In genomic region chr5:59843511-59844230, GRCh38 we compare ENCODE assay signal across 18 cellular contexts. TPM values are rescaled to one million over a fixed set of nuclear protein-coding genes. Genes with fewer than 3 reads are reported as not detected.
DNase-seq lines count a peak whose midpoint lies in the region; ATAC-seq, FAIRE-seq and TF ChIP-seq lines count a peak whose summit lies in the region.
"Had no signal": no experiment of that assay in that cellular context is flagged by ENCODE, and none has a peak within 500 bp of the region (broad histone marks: within the 10 kb centered on the region; RNA-seq: fewer than 3 reads in every experiment).

No MANE protein-coding gene starts in this region.

- peaks cover 36% of the 10 kb centered on the region for H3K4me1 Mint-ChIP-seq in astrocyte (ENCODE audit: low read depth, unreplicated experiment)
- H3K4me1 Mint-ChIP-seq in activated naive CD4-positive, alpha-beta T cell treated with anti-CD3 and anti-CD28 coated beads for 36 hours (ENCODE audit: low read depth): no peaks in the 10 kb centered on the region

- TF ChIP-seq RAD21 in HepG2 (CRISPR knock-in tag; IDR thresholded peaks at IDR 0.05): no peak

- H4K20me1 ChIP-seq in astrocyte (ENCODE audit: insufficient read depth, low read length) (no peaks in the 10 kb centered on the region), HepG2 (ENCODE audit: insufficient read depth, low read length) (no peaks in the 10 kb centered on the region)

- TF ChIP-seq CTCF in LNCaP clone FGC (IDR thresholded peaks at IDR 0.05; ENCODE audit: control insufficient read depth, extremely low read depth, insufficient read depth) (no peak), astrocyte (IDR thresholded peaks at IDR 0.05; ENCODE audit: insufficient read depth, low read depth, low read length) (no peak), HepG2 (CRISPR knock-in tag; IDR thresholded peaks at IDR 0.05) (no peak), GM20000 (IDR thresholded peaks at IDR 0.05; ENCODE audit: extremely low read depth, missing control alignments) (no peak)

- H3K36me3 ChIP-seq in astrocyte (ENCODE audit: insufficient read depth, low read length) (no peaks in the 10 kb centered on the region), HepG2 (replicated peaks in 1 of 2; ENCODE audit: control insufficient read depth in 1 of 2, insufficient read depth in 2 of 2, low read length in 2 of 2) (no peaks in the 10 kb centered on the region)

- H2AFZ ChIP-seq in astrocyte (ENCODE audit: low read depth, low read length) (no peak overlapping the region), HepG2 (ENCODE audit: low read length) (no peak overlapping the region)
- H2AFZ ChIP-seq: PC-9 had no signal

- DNase-seq in DMS153 (lab: John Stamatoyannopoulos, UW): peak; percentile 50
- DNase-seq in DMS153 treated with DMSO at 0.1 percent for 48 hours (lab: John Stamatoyannopoulos, UW; ENCODE audit: unreplicated experiment): no peak
- peak; percentile 99 for DNase-seq in LNCaP clone FGC (ENCODE audit: low read depth)
- DNase-seq in astrocyte (ENCODE audit: low read depth): no peak
- DNase-seq in HepG2 (ENCODE audit: low spot score): peak; percentile 0
- no peak for DNase-seq in putamen (ENCODE audit: low spot score)
- no peak for DNase-seq in activated naive CD4-positive, alpha-beta T cell treated with anti-CD3 and anti-CD28 coated beads for 36 hours
- no peak for DNase-seq in GM20000 (ENCODE audit: low spot score)
- DNase-seq: 8988T, C1 segment of cervical spinal cord, COR-L47, DND-41, GDM1, NCI-H146, NCI-H524 treated with DMSO at 0.1 percent for 48 hours, PC-9 had no signal

- H3K27me3 Mint-ChIP-seq in astrocyte (ENCODE audit: low read depth, unreplicated experiment): no peaks in the 10 kb centered on the region
- peaks cover 12% of the 10 kb centered on the region for H3K27me3 Mint-ChIP-seq in activated naive CD4-positive, alpha-beta T cell treated with anti-CD3 and anti-CD28 coated beads for 36 hours (ENCODE audit: low read depth)

- WGBS in HepG2 (ENCODE audit: low lambda C conversion rate): 89% methylated on average over 1 of the region's 1 CpG

- no peak for FAIRE-seq in astrocyte (lab: Jason Lieb, UNC)
- no peak for FAIRE-seq in HepG2 (lab: Jason Lieb, UNC)
- FAIRE-seq: GM12892, GM19239 had no signal

- no peaks in the 10 kb centered on the region for H3K79me2 ChIP-seq in astrocyte (ENCODE audit: insufficient read depth, low read length)
- H3K79me2 ChIP-seq in HepG2 (ENCODE audit: insufficient read depth, low read length): no peaks in the 10 kb centered on the region

- intact Hi-C loops in HepG2 (cut with micrococcal nuclease; ENCODE audit: unreplicated experiment): no loop called here
- intact Hi-C loops in activated naive CD4-positive, alpha-beta T cell treated with anti-CD3 and anti-CD28 coated beads for 36 hours (cut with micrococcal nuclease): no loop called here

- TF ChIP-seq POLR2A in HepG2 (IDR thresholded peaks at IDR 0.05; ENCODE audit: insufficient read depth in 1 of 2, low read depth in 2 of 2, low read length in 2 of 2): no peak

- H3K27ac ChIP-seq in astrocyte (ENCODE audit: low read depth, low read length): no peak overlapping the region
- H3K27ac ChIP-seq in HepG2 (ENCODE audit: extremely low read length, insufficient read depth, low read length): no peak overlapping the region
- H3K27ac ChIP-seq: PC-9 had no signal

- POLR2A ChIA-PET in HepG2 (lab: Yijun Ruan, JAX): no interaction called here

- H3K4me3 ChIP-seq in LNCaP clone FGC (ENCODE audit: low read depth, low read length): no peak overlapping the region
- H3K4me3 ChIP-seq in astrocyte (ENCODE audit: insufficient read depth, low read depth, low read length): no peak overlapping the region
- H3K4me3 ChIP-seq in HepG2 (replicated peaks in 1 of 3; ENCODE audit: insufficient read depth in 1 of 3, low read depth in 2 of 3, low read length in 3 of 3): no peak overlapping the region
- H3K4me3 ChIP-seq: PC-9 had no signal

- no peak overlapping the region for H3K27ac Mint-ChIP-seq in astrocyte (ENCODE audit: unreplicated experiment)
- no peak overlapping the region for H3K27ac Mint-ChIP-seq in activated naive CD4-positive, alpha-beta T cell treated with anti-CD3 and anti-CD28 coated beads for 36 hours

- H3K9me3 Mint-ChIP-seq in astrocyte (ENCODE audit: unreplicated experiment): no peaks in the 10 kb centered on the region
- H3K9me3 Mint-ChIP-seq in activated naive CD4-positive, alpha-beta T cell treated with anti-CD3 and anti-CD28 coated beads for 36 hours: no peaks in the 10 kb centered on the region

- TF ChIP-seq EP300 in HepG2 (IDR thresholded peaks at IDR 0.05; ENCODE audit: low read depth in 2 of 2, low read length in 2 of 2) (no peak), HepG2 (CRISPR knock-in tag; IDR thresholded peaks at IDR 0.05; ENCODE audit: borderline replicate concordance) (no peak)

- in situ Hi-C loops in HepG2 (cut with HindIII; ENCODE audit: extremely low pct_ligation_motif_present, low pct_unique_long_range_greater_than_20kb): no loop called here

- H3K9ac ChIP-seq in astrocyte (ENCODE audit: low read length) (no peak overlapping the region), HepG2 (ENCODE audit: insufficient read depth, low read depth, low read length) (no peak overlapping the region)

- H3K27me3 ChIP-seq in astrocyte (ENCODE audit: insufficient read depth, low read length) (no peaks in the 10 kb centered on the region), HepG2 (ENCODE audit: control insufficient read depth in 1 of 2, insufficient read depth in 2 of 2, low read length in 2 of 2) (no peaks in the 10 kb centered on the region)

- ATAC-seq in HepG2: no peak

- no peak overlapping the region for H3K4me3 Mint-ChIP-seq in astrocyte (ENCODE audit: unreplicated experiment)
- H3K4me3 Mint-ChIP-seq in activated naive CD4-positive, alpha-beta T cell treated with anti-CD3 and anti-CD28 coated beads for 36 hours: no peak overlapping the region

- no TSS peak for BruUV-seq in HepG2 (replicated peaks; lab: Mats Ljungman, UMichigan)

- no peaks in the 10 kb centered on the region for H3K9me3 ChIP-seq in astrocyte (ENCODE audit: insufficient read depth, low read depth, low read length)
- H3K9me3 ChIP-seq in HepG2 (ENCODE audit: low read length): no peaks in the 10 kb centered on the region

- H3K4me2 ChIP-seq in astrocyte (ENCODE audit: low read length): peak overlapping the region; percentile 13
- no peak overlapping the region for H3K4me2 ChIP-seq in HepG2 (ENCODE audit: low read depth, low read length)
- H3K4me2 ChIP-seq: PC-9 had no signal

- CTCF ChIA-PET in HepG2 (lab: Yijun Ruan, JAX; ENCODE audit: low intra/inter-chr PET ratio, low total read pairs): no interaction called here
- CTCF ChIA-PET in activated naive CD4-positive, alpha-beta T cell treated with anti-CD3 and anti-CD28 coated beads for 36 hours (lab: Charles Lee): no interaction called here

- H3K36me3 Mint-ChIP-seq in astrocyte (ENCODE audit: low read depth, unreplicated experiment): no peaks in the 10 kb centered on the region
- no peaks in the 10 kb centered on the region for H3K36me3 Mint-ChIP-seq in activated naive CD4-positive, alpha-beta T cell treated with anti-CD3 and anti-CD28 coated beads for 36 hours (ENCODE audit: low read depth)

- peaks cover 24% of the 10 kb centered on the region for H3K4me1 ChIP-seq in astrocyte (ENCODE audit: insufficient read depth, low read length)
- H3K4me1 ChIP-seq in HepG2 (ENCODE audit: insufficient read depth, low read length): no peaks in the 10 kb centered on the region

TF ChIP-seq in HepG2, 621 proteins besides CTCF, POLR2A, EP300 and RAD21 (continues in another document):
- TF ChIP-seq CREBL2 (CRISPR knock-in tag; IDR thresholded peaks at IDR 0.05; ENCODE audit: borderline replicate concordance) (no peak), PBX2 (CRISPR knock-in tag; IDR thresholded peaks at IDR 0.05) (no peak), TP53 (CRISPR knock-in tag; conservative IDR thresholded peaks at IDR 0.05) (no peak), GATAD2A (CRISPR knock-in tag; IDR thresholded peaks at IDR 0.05) (no peak), GATAD1 (CRISPR knock-in tag; IDR thresholded peaks at IDR 0.05) (no peak)

RNA-seq across cellular contexts. Expression of gene PDE4D, which starts 49.9 kb away (rescaled TPM):
- total RNA-seq in astrocyte (13.7 and 14.2 TPM in 2 replicates), HepG2 (2016; rRNA removed; fragmentation: Illumina TruSeq; extraction: Trizol) (12.2 and 13.9 TPM in 2 replicates)
- 17.4 and 18.3 TPM in 2 replicates for total RNA-seq in HepG2 (2016; cell fraction: cytosol; rRNA removed; fragmentation: Illumina TruSeq; extraction: Trizol; ENCODE audit: low read depth)
- total RNA-seq in HepG2 (2016; cell fraction: insoluble cytoplasmic fraction; rRNA removed; fragmentation: Illumina TruSeq; extraction: Trizol): 11.6 TPM in 2 replicates
- total RNA-seq in HepG2 (2016; cell fraction: membrane; rRNA removed; fragmentation: Illumina TruSeq; extraction: Trizol): 5.8 and 6.1 TPM in 2 replicates
- 27.9 and 32.9 TPM in 2 replicates for total RNA-seq in HepG2 (2016; cell fraction: nucleus; rRNA removed; fragmentation: Illumina TruSeq; extraction: Trizol)
- polyA plus RNA-seq in HepG2 (2011; rRNA removed): 5.9 and 7.0 TPM in 2 replicates
- 5.1 and 6.2 TPM in 2 replicates for polyA plus RNA-seq in HepG2 (2011; cell fraction: cytosol; rRNA removed)
- polyA plus RNA-seq in HepG2 (2011; cell fraction: nucleus; rRNA removed): 9.4 and 24.2 TPM in 2 replicates
- 5.1 and 5.6 TPM in 2 replicates for polyA plus RNA-seq in HepG2 (2012)
- polyA plus RNA-seq in HepG2 (2016; cell fraction: cytosol; fragmentation: Illumina TruSeq; extraction: Trizol; ENCODE audit: low read depth): 0.41 and 0.44 TPM in 2 replicates
- polyA plus RNA-seq in HepG2 (2016; cell fraction: insoluble cytoplasmic fraction; fragmentation: Illumina TruSeq; extraction: Trizol; ENCODE audit: low read depth): 5.5 and 5.7 TPM in 2 replicates
- polyA plus RNA-seq in HepG2 (2016; cell fraction: membrane; fragmentation: Illumina TruSeq; extraction: Trizol; ENCODE audit: low read depth): 0.76 and 1.3 TPM in 2 replicates
- polyA plus RNA-seq in HepG2 (2016; cell fraction: nucleus; fragmentation: Illumina TruSeq; extraction: Trizol; ENCODE audit: insufficient read depth, low read depth): 10.2 and 12.2 TPM in 2 replicates
- 62.3 and 712 TPM in 2 replicates for polyA minus RNA-seq in HepG2 (2011; rRNA and poly(A)+ RNA removed; ENCODE audit: low replicate concordance)
- 10.9 and 13.6 TPM in 2 replicates for polyA minus RNA-seq in HepG2 (2011; cell fraction: cytosol; rRNA and poly(A)+ RNA removed)
- 106 and 126 TPM in 2 replicates for polyA minus RNA-seq in HepG2 (2011; cell fraction: nucleus; rRNA and poly(A)+ RNA removed)
- total RNA-seq in activated naive CD4-positive, alpha-beta T cell treated with anti-CD3 and anti-CD28 coated beads for 36 hours: 10 to 100 TPM; 40.5 to 41.2 TPM

Comparison
In these comparisons a context has a peak if more than half of its experiments do, and no peak if none do; other contexts are left out.
1. DNase-seq: peak in DMS153 (single experiment), LNCaP clone FGC (single experiment) and HepG2 (single experiment); none in DMS153 treated with DMSO at 0.1 percent for 48 hours (single experiment), astrocyte (single experiment), putamen (single experiment), activated naive CD4-positive, alpha-beta T cell treated with anti-CD3 and anti-CD28 coated beads for 36 hours (single experiment) and GM20000 (single experiment).